Comparison of ENCODE assay signal across 13 cellular contexts in the genomic region with DNA sequence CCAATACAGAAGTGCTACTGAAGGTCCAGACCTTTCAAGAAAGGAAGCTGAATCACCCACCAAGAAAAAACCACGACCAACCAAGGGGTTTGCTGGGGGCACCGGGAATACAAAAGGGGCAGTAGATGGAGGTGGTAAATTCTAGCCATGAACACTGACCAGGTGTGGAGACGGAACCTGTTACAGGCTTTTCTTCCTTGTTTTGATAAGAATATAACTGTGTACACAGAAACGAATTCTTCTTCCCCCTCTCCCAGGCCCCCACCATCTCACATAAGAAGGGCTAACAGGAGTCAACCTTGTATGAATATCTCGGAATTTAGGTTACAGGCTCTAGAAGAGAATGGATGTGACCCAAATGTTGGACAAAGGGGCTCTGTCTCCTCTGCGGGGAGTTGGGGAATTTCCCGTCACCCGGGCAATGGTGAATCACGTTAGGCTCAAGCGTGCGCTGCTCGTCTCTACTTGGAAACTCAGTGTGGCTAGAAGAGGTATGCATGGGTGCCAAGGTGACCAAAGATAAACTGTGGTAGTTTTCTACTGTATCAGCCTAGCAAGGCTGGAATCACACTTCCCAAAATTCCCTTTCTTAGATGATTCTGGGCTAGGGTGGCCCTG.
DNase-seq lines count a peak whose midpoint lies in the region; ATAC-seq and TF ChIP-seq lines count a peak whose summit lies in the region.
"Had no signal": no experiment of that assay in that cellular context is flagged by ENCODE, and none has a peak within 500 bp of the region (broad histone marks: within the 10 kb centered on the region; RNA-seq: fewer than 3 reads in every experiment).

No MANE protein-coding gene starts in this region.

- no peak for ATAC-seq in GM18511 (IDR thresholded peaks at IDR 0.05; ENCODE audit: unreplicated experiment)
- ATAC-seq: GM12878 had no signal

- H3K9me3 Mint-ChIP-seq in activated naive CD8-positive, alpha-beta T cell treated with anti-CD3 and anti-CD28 coated beads for 36 hours = no peaks in the 10 kb centered on the region
- H3K9me3 Mint-ChIP-seq: dendritic cell treated with granulocyte-macrophage colony-stimulating factor and Interleukin-4, amounts not matched to agents 40 ng/mL and 50 ng/mL, for 4 days had no signal

- H3K4me3 Mint-ChIP-seq in activated naive CD8-positive, alpha-beta T cell treated with anti-CD3 and anti-CD28 coated beads for 36 hours = no peak overlapping the region
- H3K4me3 Mint-ChIP-seq: dendritic cell treated with granulocyte-macrophage colony-stimulating factor and Interleukin-4, amounts not matched to agents 40 ng/mL and 50 ng/mL, for 4 days had no signal

- peaks cover 23% of the 10 kb centered on the region for H3K36me3 Mint-ChIP-seq in activated naive CD8-positive, alpha-beta T cell treated with anti-CD3 and anti-CD28 coated beads for 36 hours

- no peak for TF ChIP-seq CTCF in kidney epithelial cell (IDR thresholded peaks at IDR 0.05; ENCODE audit: insufficient read depth, low read length, poor library complexity, severe bottlenecking)

- H3K4me1 Mint-ChIP-seq in activated naive CD8-positive, alpha-beta T cell treated with anti-CD3 and anti-CD28 coated beads for 36 hours = peaks cover 60% of the 10 kb centered on the region

- no peaks in the 10 kb centered on the region for H3K27me3 ChIP-seq in kidney epithelial cell (ENCODE audit: control insufficient read depth, insufficient read depth, low read length)

- H3K36me3 ChIP-seq in kidney epithelial cell (ENCODE audit: control insufficient read depth, insufficient read depth, low read length) = peaks cover 1% of the 10 kb centered on the region

- DNase-seq in ACHN (peak; percentile 41), ELR (ENCODE audit: low read depth) (peak; percentile 54), kidney epithelial cell (ENCODE audit: low read depth) (peak; percentile 51), NCI-H1694 treated with DMSO at 0.1 percent for 48 hours (lab: John Stamatoyannopoulos, UW) (no peak), COR-L47 (lab: John Stamatoyannopoulos, UW) (no peak), AG08395 (ENCODE audit: low spot score) (no peak)
- DNase-seq in activated naive CD8-positive, alpha-beta T cell treated with anti-CD3 and anti-CD28 coated beads for 36 hours = no peak
- DNase-seq: foreskin fibroblast, NCI-H2171 treated with DMSO at 0.1 percent for 48 hours, T-helper 9 cell had no signal

- H3K27me3 Mint-ChIP-seq in activated naive CD8-positive, alpha-beta T cell treated with anti-CD3 and anti-CD28 coated beads for 36 hours = no peaks in the 10 kb centered on the region

- no peak overlapping the region for H3K4me3 ChIP-seq in kidney epithelial cell (ENCODE audit: low read depth, low read length)
- H3K4me3 ChIP-seq: GM12878 had no signal

- in situ Hi-C loops in ACHN (cut with HindIII; ENCODE audit: low pct_ligation_motif_present, low pct_unique_long_range_greater_than_20kb, low sequenced_read_pairs) = no loop called here

- peak overlapping the region; percentile 57 for H3K27ac Mint-ChIP-seq in activated naive CD8-positive, alpha-beta T cell treated with anti-CD3 and anti-CD28 coated beads for 36 hours
- H3K27ac Mint-ChIP-seq: dendritic cell treated with granulocyte-macrophage colony-stimulating factor and Interleukin-4, amounts not matched to agents 40 ng/mL and 50 ng/mL, for 4 days had no signal

Comparison
In these comparisons a context has a peak if more than half of its experiments do, and no peak if none do; other contexts are left out.
1. DNase-seq: peak in ACHN (single experiment), ELR (single experiment) and kidney epithelial cell (single experiment); none in activated naive CD8-positive, alpha-beta T cell treated with anti-CD3 and anti-CD28 coated beads for 36 hours (single experiment), NCI-H1694 treated with DMSO at 0.1 percent for 48 hours (single experiment), COR-L47 (single experiment) and AG08395 (single experiment).